ENCODE assay signal across 8 cellular contexts in the genomic region with DNA sequence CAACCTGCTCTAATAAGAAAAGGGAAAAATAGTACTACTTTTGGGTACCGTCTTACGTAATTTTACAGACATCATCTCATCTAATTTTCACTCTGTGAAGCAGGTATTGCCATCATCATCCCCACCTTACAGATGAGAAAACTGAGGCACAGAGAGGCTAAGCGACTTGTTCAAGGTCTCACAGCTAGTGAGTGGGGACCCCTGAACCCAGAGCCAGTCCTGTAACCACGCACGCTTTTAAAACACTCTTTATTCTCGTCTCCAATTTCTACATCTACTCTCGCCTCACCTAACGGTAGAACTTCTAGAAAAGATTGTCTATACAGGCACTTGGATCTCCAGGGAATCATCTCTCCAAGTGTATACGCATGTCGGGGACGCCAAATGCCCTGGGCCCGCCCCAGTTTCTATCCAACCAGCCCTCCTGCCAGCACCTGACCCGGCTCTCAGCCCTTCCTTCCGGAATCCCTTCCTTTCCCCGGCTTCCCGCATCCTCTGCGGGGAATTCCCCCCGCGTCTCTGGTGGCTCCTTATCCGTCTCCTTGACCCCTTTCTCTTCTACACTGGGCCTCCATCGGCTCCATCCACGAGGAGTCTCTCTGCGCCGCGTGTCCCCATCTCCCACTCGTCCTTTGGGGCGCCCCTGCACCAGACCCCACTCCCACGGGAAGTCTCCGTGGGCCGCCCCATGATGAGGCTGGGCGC. TPM values are rescaled to one million over a fixed set of nuclear protein-coding genes. Genes with fewer than 3 reads are reported as not detected.
DNase-seq lines count a peak whose midpoint lies in the region; ATAC-seq and TF ChIP-seq lines count a peak whose summit lies in the region.

No MANE protein-coding gene starts in this region.

- H3K4me3 ChIP-seq in foreskin fibroblast (ENCODE audit: low read depth in 1 of 2, low read length in 2 of 2) (peak overlapping the region; percentile 47 to 56), osteoblast (ENCODE audit: insufficient read depth, low read length) (peak overlapping the region; percentile 75)

- peaks cover 59% of the 10 kb centered on the region for H3K4me1 Mint-ChIP-seq in activated CD4-positive, alpha-beta memory T cell treated with anti-CD3 and anti-CD28 coated beads for 36 hours (ENCODE audit: low read depth)

- ATAC-seq in HG02970 (IDR thresholded peaks at IDR 0.05; ENCODE audit: low FRiP score, unreplicated experiment) (no peak), HG03439 (IDR thresholded peaks at IDR 0.05; ENCODE audit: unreplicated experiment) (no peak)

- no peaks in the 10 kb centered on the region for H3K27me3 ChIP-seq in osteoblast (ENCODE audit: insufficient read depth, low read length)

- TF ChIP-seq CTCF in foreskin fibroblast (IDR thresholded peaks at IDR 0.05; ENCODE audit: low read depth, low read length), result no peak
- no peak for TF ChIP-seq CTCF in osteoblast (IDR thresholded peaks at IDR 0.05; ENCODE audit: extremely low read depth, low read depth, low read length)

- H3K79me2 ChIP-seq in osteoblast (ENCODE audit: insufficient read depth, low read length), result no peaks in the 10 kb centered on the region

- H3K36me3 ChIP-seq in osteoblast (ENCODE audit: insufficient read depth, low read length), result no peaks in the 10 kb centered on the region

- H4K20me1 ChIP-seq in osteoblast (ENCODE audit: insufficient read depth, low read length), result no peaks in the 10 kb centered on the region

- peak overlapping the region; percentile 81 for H2AFZ ChIP-seq in osteoblast (ENCODE audit: low read length)

- no peak overlapping the region for H3K27ac ChIP-seq in osteoblast (ENCODE audit: low read depth, low read length)

- peak; percentile 50 for DNase-seq in activated naive CD4-positive, alpha-beta T cell treated with Interleukin-2 at 50 U/mL for 16 hours
- no peak for DNase-seq in activated naive CD4-positive, alpha-beta T cell treated with anti-CD3 and anti-CD28 coated beads, Interleukin-2, amount 50 U/mL, for 16 hours
- DNase-seq in activated CD4-positive, alpha-beta memory T cell treated with anti-CD3 and anti-CD28 coated beads for 36 hours, result peak; percentile 72
- DNase-seq in foreskin fibroblast (no peak), osteoblast (ENCODE audit: insufficient read length, low spot score, missing footprints) (no peak), NCI-H774 (lab: John Stamatoyannopoulos, UW) (no peak)

- peak overlapping the region; percentile 80 for H3K4me3 Mint-ChIP-seq in activated CD4-positive, alpha-beta memory T cell treated with anti-CD3 and anti-CD28 coated beads for 36 hours

- H3K4me2 ChIP-seq in osteoblast (ENCODE audit: insufficient read depth, low read length), result peak overlapping the region; percentile 82

- H3K9me3 ChIP-seq in osteoblast (ENCODE audit: low read depth, low read length), result no peaks in the 10 kb centered on the region

- no peaks in the 10 kb centered on the region for H3K27me3 Mint-ChIP-seq in activated CD4-positive, alpha-beta memory T cell treated with anti-CD3 and anti-CD28 coated beads for 36 hours

- POLR2A ChIA-PET in activated CD4-positive, alpha-beta memory T cell treated with anti-CD3 and anti-CD28 coated beads for 36 hours (lab: Charles Lee), result interaction anchor here (0.9 to 11.5 kb wide), 11 partner anchors 19 to 85 kb away, joined by 4 to 237 read pairs (median 6); a partner anchor contains a TSS

- peaks cover 2% of the 10 kb centered on the region for H3K9me3 Mint-ChIP-seq in activated CD4-positive, alpha-beta memory T cell treated with anti-CD3 and anti-CD28 coated beads for 36 hours

- H3K36me3 Mint-ChIP-seq in activated CD4-positive, alpha-beta memory T cell treated with anti-CD3 and anti-CD28 coated beads for 36 hours, result peaks cover 30% of the 10 kb centered on the region

- CTCF ChIA-PET in activated CD4-positive, alpha-beta memory T cell treated with anti-CD3 and anti-CD28 coated beads for 36 hours (lab: Charles Lee), result interaction anchor here (0.7 to 1.9 kb wide), 6 partner anchors 10 to 82 kb away, joined by 3 to 5 read pairs (median 4); no protein-coding TSS in a partner anchor

- peak overlapping the region; percentile 97 for H3K27ac Mint-ChIP-seq in activated CD4-positive, alpha-beta memory T cell treated with anti-CD3 and anti-CD28 coated beads for 36 hours

- peaks cover 36% of the 10 kb centered on the region for H3K4me1 ChIP-seq in osteoblast (ENCODE audit: insufficient read depth, low read length)

- intact Hi-C loops in activated CD4-positive, alpha-beta memory T cell treated with anti-CD3 and anti-CD28 coated beads for 36 hours (cut with micrococcal nuclease), result loop anchor here (5.0 to 10.0 kb wide), 2 partner anchors 274 to 427 kb away; a partner anchor contains a TSS

RNA-seq across cellular contexts. Expression of a gene that starts 1.6 kb away (rescaled TPM):
- 100 to 1,000 TPM; 124 TPM for total RNA-seq in activated CD4-positive, alpha-beta memory T cell treated with anti-CD3 and anti-CD28 coated beads for 36 hours
- 0.88 and 1.8 TPM in 2 replicates for total RNA-seq in osteoblast

RNA-seq across cellular contexts. Expression of a gene that starts 51.2 kb away (rescaled TPM):
- 100 to 1,000 TPM; 183 to 189 TPM for total RNA-seq in activated CD4-positive, alpha-beta memory T cell treated with anti-CD3 and anti-CD28 coated beads for 36 hours
- 13.8 and 16.6 TPM in 2 replicates for total RNA-seq in osteoblast

Comparison
In these comparisons a context has a peak if more than half of its experiments do, and no peak if none do; other contexts are left out.
1. DNase-seq: peak in activated naive CD4-positive, alpha-beta T cell treated with Interleukin-2 at 50 U/mL for 16 hours (single experiment) and activated CD4-positive, alpha-beta memory T cell treated with anti-CD3 and anti-CD28 coated beads for 36 hours (single experiment); none in activated naive CD4-positive, alpha-beta T cell treated with anti-CD3 and anti-CD28 coated beads, Interleukin-2, amount 50 U/mL, for 16 hours (single experiment), foreskin fibroblast (0 of 2), osteoblast (single experiment) and NCI-H774 (single experiment).
2. RNA of a gene that starts 1.6 kb away (total RNA-seq): 124 TPM in activated CD4-positive, alpha-beta memory T cell treated with anti-CD3 and anti-CD28 coated beads for 36 hours; 0.88 to 1.8 TPM in osteoblast; every median in the first group is over 10 times any median in the second.
3. RNA of a gene that starts 51.2 kb away (total RNA-seq): 183 to 189 TPM in activated CD4-positive, alpha-beta memory T cell treated with anti-CD3 and anti-CD28 coated beads for 36 hours; 13.8 to 16.6 TPM in osteoblast; every median in the first group is over 10 times any median in the second.